8 cellular contexts compared by ENCODE assay signal in genomic region chr11:236774-237767, GRCh38. TPM values are rescaled to one million over a fixed set of nuclear protein-coding genes. Genes with fewer than 3 reads are reported as not detected.
A peak's percentile ranks its signal among the peaks of the same experiment; 100 is the strongest.
DNase-seq lines count a peak whose midpoint lies in the region; ATAC-seq and TF ChIP-seq lines count a peak whose summit lies in the region.

PSMD13 (plus strand) TSS chr11:236976; CDS start chr11:237050, 74 bp downstream.

- peak; percentile 23 to 37 for TF ChIP-seq POLR2A in adrenal gland (IDR thresholded peaks at IDR 0.05)

- H3K4me3 ChIP-seq in GM08714 (ENCODE audit: low read length) (peak within 1 kb of the TSS; percentile 99), HEK293 (ENCODE audit: low read depth, low read length) (peak within 1 kb of the TSS; percentile 93), adrenal gland (peak within 1 kb of the TSS; percentile 67 to 99 (median 90)), upper lobe of right lung (peak within 1 kb of the TSS; percentile 100)

- ATAC-seq in left cardiac atrium (peak; percentile 95 to 97), upper lobe of right lung (peak; percentile 93)

- H3K27ac ChIP-seq in HEK293 (ENCODE audit: extremely low read depth, low read depth, low read length) (peak within 1 kb of the TSS; percentile 36; the same call in 1 of the 2 replicates), adrenal gland (peak within 1 kb of the TSS; percentile 55 to 98 (median 95)), upper lobe of right lung (peak within 1 kb of the TSS; percentile 95)

- H3K36me3 ChIP-seq in HEK293 (ENCODE audit: control insufficient read depth in 2 of 2, insufficient read depth in 1 of 2, low read length in 2 of 2) (peaks cover 4 to 37% of the 10 kb centered on the region in 2 experiments; a peak in 1 of 3 replicates), adrenal gland (replicated peaks in 1 of 2) (peaks cover 0 to 7% of the 10 kb centered on the region in 2 donors), upper lobe of right lung (peaks cover 35% of the 10 kb centered on the region)

- H3K9me3 ChIP-seq in HEK293 (ENCODE audit: control insufficient read depth, insufficient read depth, low read depth, low read length), result no peaks in the 10 kb centered on the region
- H3K9me3 ChIP-seq in adrenal gland (replicated peaks in 1 of 3), result no peaks in the 10 kb centered on the region
- no peaks in the 10 kb centered on the region for H3K9me3 ChIP-seq in upper lobe of right lung

- TF ChIP-seq CTCF in HEK293 (tag by site-specific recombination; IDR thresholded peaks at IDR 0.05) (no peak), adrenal gland (IDR thresholded peaks at IDR 0.05) (peak in 1 of 6 experiments; percentile 2), upper lobe of right lung (IDR thresholded peaks at IDR 0.05) (no peak)

- POLR2A ChIA-PET in HEK293 (lab: Yijun Ruan, JAX), result interaction anchor here (3.5 kb wide), 1 partner anchor 30 kb away, joined by 13 read pairs; the partner anchor contains the start of genes BET1L and RIC8A

- CTCF ChIA-PET in HEK293 (lab: Yijun Ruan, JAX), result interaction anchor here (1.3 to 3.4 kb wide), 3 partner anchors 14 to 211 kb away, joined by 4 to 35 read pairs (median 6); no protein-coding TSS in a partner anchor

- 1 to 6% (median 2%) methylated on average over 16 to 62 of the region's 62 CpGs for WGBS in adrenal gland, 4 donors

- no peaks in the 10 kb centered on the region for H3K4me1 ChIP-seq in HEK293 (ENCODE audit: control insufficient read depth, insufficient read depth, low read length)
- peaks cover 17 to 34% of the 10 kb centered on the region in 2 donors for H3K4me1 ChIP-seq in adrenal gland (replicated peaks in 1 of 2)
- peaks cover 22% of the 10 kb centered on the region for H3K4me1 ChIP-seq in upper lobe of right lung

- intact Hi-C loops in adrenal gland (cut with DNase I), result no loop called here
- intact Hi-C loops in left cardiac atrium (cut with DNase I), result loop anchor here in 1 of 2 donors (2.0 to 10.0 kb wide), 2 partner anchors 28 to 58 kb away; partner anchors contain the start of gene IFITM5
- intact Hi-C loops in posterior vena cava (cut with DNase I), result loop anchor here in 1 of 2 donors (5.0 kb wide), 1 partner anchor 50 kb away; the partner anchor contains the start of gene PGGHG
- intact Hi-C loops in upper lobe of right lung (cut with DNase I), result no loop called here

- peak; percentile 92 for DNase-seq in NAMALWA (ENCODE audit: low spot score)
- DNase-seq in T-helper 1 cell, result peak; percentile 71 to 89 (median 82)
- peak; percentile 81 to 90 (median 83) for DNase-seq in adrenal gland
- DNase-seq in left cardiac atrium, result peak; percentile 91
- peak; percentile 97 for DNase-seq in posterior vena cava (ENCODE audit: low spot score)
- peak; percentile 95 for DNase-seq in upper lobe of right lung

- H3K27me3 ChIP-seq in adrenal gland (no peaks in the 10 kb centered on the region), upper lobe of right lung (no peaks in the 10 kb centered on the region)

TF ChIP-seq in HEK293, 187 proteins besides CTCF, POLR2A, EP300 and RAD21 (continues in another document):
- TF ChIP-seq, protein P1, sequence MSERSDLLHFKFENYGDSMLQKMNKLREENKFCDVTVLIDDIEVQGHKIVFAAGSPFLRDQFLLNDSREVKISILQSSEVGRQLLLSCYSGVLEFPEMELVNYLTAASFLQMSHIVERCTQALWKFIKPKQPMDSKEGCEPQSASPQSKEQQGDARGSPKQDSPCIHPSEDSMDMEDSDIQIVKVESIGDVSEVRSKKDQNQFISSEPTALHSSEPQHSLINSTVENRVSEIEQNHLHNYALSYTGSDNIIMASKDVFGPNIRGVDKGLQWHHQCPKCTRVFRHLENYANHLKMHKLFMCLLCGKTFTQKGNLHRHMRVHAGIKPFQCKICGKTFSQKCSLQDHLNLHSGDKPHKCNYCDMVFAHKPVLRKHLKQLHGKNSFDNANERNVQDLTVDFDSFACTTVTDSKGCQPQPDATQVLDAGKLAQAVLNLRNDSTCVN (tag by site-specific recombination; optimal IDR thresholded peaks at IDR 0.05), result peak; percentile 30
- TF ChIP-seq KLF9 (tag by site-specific recombination; IDR thresholded peaks at IDR 0.05; ENCODE audit: low read depth) (peak; percentile 66), KLF7 (tag by site-specific recombination; IDR thresholded peaks at IDR 0.05; ENCODE audit: borderline replicate concordance) (0 out of 2 replicates have a peak, but pooled peaks have one; percentile 25), ZNF76 (tag by site-specific recombination; IDR thresholded peaks at IDR 0.05; ENCODE audit: borderline replicate concordance, low read depth) (peak; percentile 87), EGR2 (tag by site-specific recombination; IDR thresholded peaks at IDR 0.05; ENCODE audit: low read depth) (peak; percentile 60; the same call in 1 of the 2 replicates), ZXDB (tag by site-specific recombination; IDR thresholded peaks at IDR 0.05) (peak; percentile 23; the same call in 1 of the 2 replicates), ZNF585B (tag by site-specific recombination; IDR thresholded peaks at IDR 0.05) (no peak), ZBTB17 (tag by site-specific recombination; IDR thresholded peaks at IDR 0.05) (0 out of 2 replicates have a peak, but pooled peaks have one; percentile 40), KLF8 (tag by site-specific recombination; IDR thresholded peaks at IDR 0.05) (peak; percentile 57; the same call in 1 of the 2 replicates), SP2 (tag by site-specific recombination; IDR thresholded peaks at IDR 0.05) (peak; percentile 81), ZNF777 (tag by site-specific recombination; IDR thresholded peaks at IDR 0.05; ENCODE audit: borderline replicate concordance) (no peak), ZNF366 (tag by site-specific recombination; conservative IDR thresholded peaks at IDR 0.05) (peak; percentile 42; the same call in 1 of the 2 replicates), KLF16 (tag by site-specific recombination; IDR thresholded peaks at IDR 0.05) (peak; percentile 37; the same call in 1 of the 2 replicates), SP3 (tag by site-specific recombination; IDR thresholded peaks at IDR 0.05) (peak; percentile 27; the same call in 1 of the 2 replicates), ZNF560 (tag by site-specific recombination; IDR thresholded peaks at IDR 0.05; ENCODE audit: borderline replicate concordance) (no peak), ZNF48 (tag by site-specific recombination; IDR thresholded peaks at IDR 0.05) (no peak), ZBTB8A (tag by site-specific recombination; IDR thresholded peaks at IDR 0.05) (peak; percentile 16; the same call in 1 of the 2 replicates), KLF10 (tag by site-specific recombination; IDR thresholded peaks at IDR 0.05) (0 out of 2 replicates have a peak, but pooled peaks have one; percentile 13), ZNF341 (tag by site-specific recombination; IDR thresholded peaks at IDR 0.05; ENCODE audit: low read depth) (peak; percentile 65), ZNF530 (tag by site-specific recombination; IDR thresholded peaks at IDR 0.05; ENCODE audit: low read depth) (no peak), ZFHX2 (tag by site-specific recombination; conservative IDR thresholded peaks at IDR 0.05) (peak; percentile 69), ZNF521 (tag by site-specific recombination; IDR thresholded peaks at IDR 0.05) (no peak), SP7 (tag by site-specific recombination; IDR thresholded peaks at IDR 0.05) (0 out of 2 replicates have a peak, but pooled peaks have one; percentile 17)
- TF ChIP-seq, protein P2, sequence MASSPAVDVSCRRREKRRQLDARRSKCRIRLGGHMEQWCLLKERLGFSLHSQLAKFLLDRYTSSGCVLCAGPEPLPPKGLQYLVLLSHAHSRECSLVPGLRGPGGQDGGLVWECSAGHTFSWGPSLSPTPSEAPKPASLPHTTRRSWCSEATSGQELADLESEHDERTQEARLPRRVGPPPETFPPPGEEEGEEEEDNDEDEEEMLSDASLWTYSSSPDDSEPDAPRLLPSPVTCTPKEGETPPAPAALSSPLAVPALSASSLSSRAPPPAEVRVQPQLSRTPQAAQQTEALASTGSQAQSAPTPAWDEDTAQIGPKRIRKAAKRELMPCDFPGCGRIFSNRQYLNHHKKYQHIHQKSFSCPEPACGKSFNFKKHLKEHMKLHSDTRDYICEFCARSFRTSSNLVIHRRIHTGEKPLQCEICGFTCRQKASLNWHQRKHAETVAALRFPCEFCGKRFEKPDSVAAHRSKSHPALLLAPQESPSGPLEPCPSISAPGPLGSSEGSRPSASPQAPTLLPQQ (tag by site-specific recombination; IDR thresholded peaks at IDR 0.05), result peak; percentile 37
- TF ChIP-seq, protein P3, sequence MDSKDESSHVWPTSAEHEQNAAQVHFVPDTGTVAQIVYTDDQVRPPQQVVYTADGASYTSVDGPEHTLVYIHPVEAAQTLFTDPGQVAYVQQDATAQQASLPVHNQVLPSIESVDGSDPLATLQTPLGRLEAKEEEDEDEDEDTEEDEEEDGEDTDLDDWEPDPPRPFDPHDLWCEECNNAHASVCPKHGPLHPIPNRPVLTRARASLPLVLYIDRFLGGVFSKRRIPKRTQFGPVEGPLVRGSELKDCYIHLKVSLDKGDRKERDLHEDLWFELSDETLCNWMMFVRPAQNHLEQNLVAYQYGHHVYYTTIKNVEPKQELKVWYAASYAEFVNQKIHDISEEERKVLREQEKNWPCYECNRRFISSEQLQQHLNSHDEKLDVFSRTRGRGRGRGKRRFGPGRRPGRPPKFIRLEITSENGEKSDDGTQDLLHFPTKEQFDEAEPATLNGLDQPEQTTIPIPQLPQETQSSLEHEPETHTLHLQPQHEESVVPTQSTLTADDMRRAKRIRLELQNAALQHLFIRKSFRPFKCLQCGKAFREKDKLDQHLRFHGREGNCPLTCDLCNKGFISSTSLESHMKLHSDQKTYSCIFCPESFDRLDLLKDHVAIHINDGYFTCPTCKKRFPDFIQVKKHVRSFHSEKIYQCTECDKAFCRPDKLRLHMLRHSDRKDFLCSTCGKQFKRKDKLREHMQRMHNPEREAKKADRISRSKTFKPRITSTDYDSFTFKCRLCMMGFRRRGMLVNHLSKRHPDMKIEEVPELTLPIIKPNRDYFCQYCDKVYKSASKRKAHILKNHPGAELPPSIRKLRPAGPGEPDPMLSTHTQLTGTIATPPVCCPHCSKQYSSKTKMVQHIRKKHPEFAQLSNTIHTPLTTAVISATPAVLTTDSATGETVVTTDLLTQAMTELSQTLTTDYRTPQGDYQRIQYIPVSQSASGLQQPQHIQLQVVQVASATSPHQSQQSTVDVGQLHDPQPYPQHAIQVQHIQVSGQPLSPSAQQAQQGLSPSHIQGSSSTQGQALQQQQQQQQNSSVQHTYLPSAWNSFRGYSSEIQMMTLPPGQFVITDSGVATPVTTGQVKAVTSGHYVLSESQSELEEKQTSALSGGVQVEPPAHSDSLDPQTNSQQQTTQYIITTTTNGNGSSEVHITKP (tag by site-specific recombination; IDR thresholded peaks at IDR 0.05), result 0 out of 2 replicates have a peak, but pooled peaks have one; percentile 4

RNA-seq across cellular contexts. Expression of gene PSMD13, which starts in this region (rescaled TPM):
- total RNA-seq in adrenal gland (100 to 1,000 TPM in 1 of 8 donors, 10 to 100 TPM in 7; 62.2 to 126 (median 86.4) TPM), left cardiac atrium (10 to 100 TPM; 75.5 to 87.3 TPM), posterior vena cava (10 to 100 TPM; 83.2 to 89.6 TPM), upper lobe of right lung (89.9 TPM)
- polyA plus RNA-seq in adrenal gland, result 100 to 1,000 TPM; 113 to 174 (median 146) TPM

Comparison
In these comparisons a context has a peak if more than half of its experiments do, and no peak if none do; other contexts are left out.
1. Peak in every context shown above with its lines: DNase-seq, ATAC-seq, H3K4me3 ChIP-seq and H3K27ac ChIP-seq.
2. H3K27ac ChIP-seq: peak in every context shown above with its lines; median percentile 95 in adrenal gland; 95 in upper lobe of right lung; 36 in HEK293.